1 cellular context compared by ENCODE assay signal in the genomic region with DNA sequence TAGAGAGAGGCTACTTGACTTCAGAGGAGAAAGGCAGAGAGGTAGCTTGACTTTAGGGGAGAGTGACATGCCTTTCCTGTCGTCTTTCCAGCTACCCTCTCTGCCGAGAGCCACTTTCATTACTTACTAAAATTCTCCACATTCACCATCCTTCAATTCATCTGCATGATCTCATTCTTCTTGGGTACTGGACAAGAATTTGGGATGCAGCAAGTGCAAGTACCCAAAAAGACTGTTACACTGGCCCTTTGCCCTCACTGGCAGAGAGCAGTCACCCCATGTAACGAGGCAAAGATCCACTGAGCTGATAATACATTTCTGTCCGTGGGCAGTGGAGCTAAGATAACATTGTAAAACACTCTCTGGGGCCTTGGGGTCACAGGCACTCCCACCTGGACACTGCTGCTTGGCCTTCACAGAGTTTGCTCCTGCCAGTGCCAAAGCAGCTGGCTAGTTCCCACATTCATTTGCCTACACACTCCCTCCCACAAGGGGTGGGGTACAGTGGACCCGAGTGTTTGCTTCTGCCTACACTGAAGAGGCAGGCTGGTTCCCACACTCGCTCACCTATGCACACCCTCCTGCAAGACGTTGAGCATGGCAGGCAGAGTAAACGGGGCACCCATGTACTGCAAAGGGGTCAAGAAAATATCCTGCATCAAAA.
TF ChIP-seq lines count a peak whose summit lies in the region.

No MANE protein-coding gene starts in this region.

TF ChIP-seq in H1, 55 proteins besides CTCF, POLR2A, EP300 and RAD21 (continued from another document):
- TF ChIP-seq, protein P1, sequence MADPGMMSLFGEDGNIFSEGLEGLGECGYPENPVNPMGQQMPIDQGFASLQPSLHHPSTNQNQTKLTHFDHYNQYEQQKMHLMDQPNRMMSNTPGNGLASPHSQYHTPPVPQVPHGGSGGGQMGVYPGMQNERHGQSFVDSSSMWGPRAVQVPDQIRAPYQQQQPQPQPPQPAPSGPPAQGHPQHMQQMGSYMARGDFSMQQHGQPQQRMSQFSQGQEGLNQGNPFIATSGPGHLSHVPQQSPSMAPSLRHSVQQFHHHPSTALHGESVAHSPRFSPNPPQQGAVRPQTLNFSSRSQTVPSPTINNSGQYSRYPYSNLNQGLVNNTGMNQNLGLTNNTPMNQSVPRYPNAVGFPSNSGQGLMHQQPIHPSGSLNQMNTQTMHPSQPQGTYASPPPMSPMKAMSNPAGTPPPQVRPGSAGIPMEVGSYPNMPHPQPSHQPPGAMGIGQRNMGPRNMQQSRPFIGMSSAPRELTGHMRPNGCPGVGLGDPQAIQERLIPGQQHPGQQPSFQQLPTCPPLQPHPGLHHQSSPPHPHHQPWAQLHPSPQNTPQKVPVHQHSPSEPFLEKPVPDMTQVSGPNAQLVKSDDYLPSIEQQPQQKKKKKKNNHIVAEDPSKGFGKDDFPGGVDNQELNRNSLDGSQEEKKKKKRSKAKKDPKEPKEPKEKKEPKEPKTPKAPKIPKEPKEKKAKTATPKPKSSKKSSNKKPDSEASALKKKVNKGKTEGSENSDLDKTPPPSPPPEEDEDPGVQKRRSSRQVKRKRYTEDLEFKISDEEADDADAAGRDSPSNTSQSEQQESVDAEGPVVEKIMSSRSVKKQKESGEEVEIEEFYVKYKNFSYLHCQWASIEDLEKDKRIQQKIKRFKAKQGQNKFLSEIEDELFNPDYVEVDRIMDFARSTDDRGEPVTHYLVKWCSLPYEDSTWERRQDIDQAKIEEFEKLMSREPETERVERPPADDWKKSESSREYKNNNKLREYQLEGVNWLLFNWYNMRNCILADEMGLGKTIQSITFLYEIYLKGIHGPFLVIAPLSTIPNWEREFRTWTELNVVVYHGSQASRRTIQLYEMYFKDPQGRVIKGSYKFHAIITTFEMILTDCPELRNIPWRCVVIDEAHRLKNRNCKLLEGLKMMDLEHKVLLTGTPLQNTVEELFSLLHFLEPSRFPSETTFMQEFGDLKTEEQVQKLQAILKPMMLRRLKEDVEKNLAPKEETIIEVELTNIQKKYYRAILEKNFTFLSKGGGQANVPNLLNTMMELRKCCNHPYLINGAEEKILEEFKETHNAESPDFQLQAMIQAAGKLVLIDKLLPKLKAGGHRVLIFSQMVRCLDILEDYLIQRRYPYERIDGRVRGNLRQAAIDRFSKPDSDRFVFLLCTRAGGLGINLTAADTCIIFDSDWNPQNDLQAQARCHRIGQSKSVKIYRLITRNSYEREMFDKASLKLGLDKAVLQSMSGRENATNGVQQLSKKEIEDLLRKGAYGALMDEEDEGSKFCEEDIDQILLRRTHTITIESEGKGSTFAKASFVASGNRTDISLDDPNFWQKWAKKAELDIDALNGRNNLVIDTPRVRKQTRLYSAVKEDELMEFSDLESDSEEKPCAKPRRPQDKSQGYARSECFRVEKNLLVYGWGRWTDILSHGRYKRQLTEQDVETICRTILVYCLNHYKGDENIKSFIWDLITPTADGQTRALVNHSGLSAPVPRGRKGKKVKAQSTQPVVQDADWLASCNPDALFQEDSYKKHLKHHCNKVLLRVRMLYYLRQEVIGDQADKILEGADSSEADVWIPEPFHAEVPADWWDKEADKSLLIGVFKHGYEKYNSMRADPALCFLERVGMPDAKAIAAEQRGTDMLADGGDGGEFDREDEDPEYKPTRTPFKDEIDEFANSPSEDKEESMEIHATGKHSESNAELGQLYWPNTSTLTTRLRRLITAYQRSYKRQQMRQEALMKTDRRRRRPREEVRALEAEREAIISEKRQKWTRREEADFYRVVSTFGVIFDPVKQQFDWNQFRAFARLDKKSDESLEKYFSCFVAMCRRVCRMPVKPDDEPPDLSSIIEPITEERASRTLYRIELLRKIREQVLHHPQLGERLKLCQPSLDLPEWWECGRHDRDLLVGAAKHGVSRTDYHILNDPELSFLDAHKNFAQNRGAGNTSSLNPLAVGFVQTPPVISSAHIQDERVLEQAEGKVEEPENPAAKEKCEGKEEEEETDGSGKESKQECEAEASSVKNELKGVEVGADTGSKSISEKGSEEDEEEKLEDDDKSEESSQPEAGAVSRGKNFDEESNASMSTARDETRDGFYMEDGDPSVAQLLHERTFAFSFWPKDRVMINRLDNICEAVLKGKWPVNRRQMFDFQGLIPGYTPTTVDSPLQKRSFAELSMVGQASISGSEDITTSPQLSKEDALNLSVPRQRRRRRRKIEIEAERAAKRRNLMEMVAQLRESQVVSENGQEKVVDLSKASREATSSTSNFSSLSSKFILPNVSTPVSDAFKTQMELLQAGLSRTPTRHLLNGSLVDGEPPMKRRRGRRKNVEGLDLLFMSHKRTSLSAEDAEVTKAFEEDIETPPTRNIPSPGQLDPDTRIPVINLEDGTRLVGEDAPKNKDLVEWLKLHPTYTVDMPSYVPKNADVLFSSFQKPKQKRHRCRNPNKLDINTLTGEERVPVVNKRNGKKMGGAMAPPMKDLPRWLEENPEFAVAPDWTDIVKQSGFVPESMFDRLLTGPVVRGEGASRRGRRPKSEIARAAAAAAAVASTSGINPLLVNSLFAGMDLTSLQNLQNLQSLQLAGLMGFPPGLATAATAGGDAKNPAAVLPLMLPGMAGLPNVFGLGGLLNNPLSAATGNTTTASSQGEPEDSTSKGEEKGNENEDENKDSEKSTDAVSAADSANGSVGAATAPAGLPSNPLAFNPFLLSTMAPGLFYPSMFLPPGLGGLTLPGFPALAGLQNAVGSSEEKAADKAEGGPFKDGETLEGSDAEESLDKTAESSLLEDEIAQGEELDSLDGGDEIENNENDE (IDR thresholded peaks at IDR 0.05; ENCODE audit: insufficient replicate concordance, low read length) = no peak
- TF ChIP-seq ATF3 (IDR thresholded peaks at IDR 0.05; ENCODE audit: insufficient read depth, low read depth, low read length) = no peak
- no peak for TF ChIP-seq EZH2 (IDR thresholded peaks at IDR 0.05; ENCODE audit: low read depth, low read length, severe bottlenecking)
- no peak for TF ChIP-seq HDAC6 (IDR thresholded peaks at IDR 0.05; ENCODE audit: low read depth, low read length)
- no peak for TF ChIP-seq TBP (IDR thresholded peaks at IDR 0.05; ENCODE audit: low read depth, low read length)
- no peak for TF ChIP-seq BRCA1 (IDR thresholded peaks at IDR 0.05; ENCODE audit: low read depth, low read length)
- no peak for TF ChIP-seq TAF1 (IDR thresholded peaks at IDR 0.05; ENCODE audit: low read depth, low read length)
- TF ChIP-seq KDM5A (IDR thresholded peaks at IDR 0.05; ENCODE audit: low read length) = no peak
- TF ChIP-seq SAP30 (IDR thresholded peaks at IDR 0.05; ENCODE audit: insufficient read depth, insufficient replicate concordance, low read length) = no peak
- no peak for TF ChIP-seq RNF2 (IDR thresholded peaks at IDR 0.05; ENCODE audit: borderline replicate concordance, low read depth, low read length, missing control alignments, poor library complexity, severe bottlenecking)
- TF ChIP-seq JUN (IDR thresholded peaks at IDR 0.05; ENCODE audit: low read depth, low read length) = no peak
- TF ChIP-seq, protein P2, sequence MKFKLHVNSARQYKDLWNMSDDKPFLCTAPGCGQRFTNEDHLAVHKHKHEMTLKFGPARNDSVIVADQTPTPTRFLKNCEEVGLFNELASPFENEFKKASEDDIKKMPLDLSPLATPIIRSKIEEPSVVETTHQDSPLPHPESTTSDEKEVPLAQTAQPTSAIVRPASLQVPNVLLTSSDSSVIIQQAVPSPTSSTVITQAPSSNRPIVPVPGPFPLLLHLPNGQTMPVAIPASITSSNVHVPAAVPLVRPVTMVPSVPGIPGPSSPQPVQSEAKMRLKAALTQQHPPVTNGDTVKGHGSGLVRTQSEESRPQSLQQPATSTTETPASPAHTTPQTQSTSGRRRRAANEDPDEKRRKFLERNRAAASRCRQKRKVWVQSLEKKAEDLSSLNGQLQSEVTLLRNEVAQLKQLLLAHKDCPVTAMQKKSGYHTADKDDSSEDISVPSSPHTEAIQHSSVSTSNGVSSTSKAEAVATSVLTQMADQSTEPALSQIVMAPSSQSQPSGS (IDR thresholded peaks at IDR 0.05; ENCODE audit: low read length) = no peak
- TF ChIP-seq SIRT6 (IDR thresholded peaks at IDR 0.05; ENCODE audit: low read length) = no peak
- TF ChIP-seq POLR2AphosphoS5 (IDR thresholded peaks at IDR 0.05; ENCODE audit: low read depth, low read length) = no peak
TF ChIP-seq in H1: peak in this region for 0.
